In genomic region chr5:139662617-139663016, GRCh38 we compare ENCODE assay signal across 11 cellular contexts. TPM values are rescaled to one million over a fixed set of nuclear protein-coding genes. Genes with fewer than 3 reads are reported as not detected.
A peak's percentile ranks its signal among the peaks of the same experiment; 100 is the strongest.
DNase-seq lines count a peak whose midpoint lies in the region; ATAC-seq, FAIRE-seq and TF ChIP-seq lines count a peak whose summit lies in the region.
"Had no signal": no experiment of that assay in that cellular context is flagged by ENCODE, and none has a peak within 500 bp of the region (broad histone marks: within the 10 kb centered on the region; RNA-seq: fewer than 3 reads in every experiment).

No MANE protein-coding gene starts in this region.

- H2AFZ ChIP-seq in K562 (ENCODE audit: low read depth, low read length): no peak overlapping the region

- TF ChIP-seq POLR2A in heart left ventricle (IDR thresholded peaks at IDR 0.05): no peak
- no peak for TF ChIP-seq POLR2A in K562 (conservative IDR thresholded peaks at IDR 0.05)
- TF ChIP-seq POLR2A in uterus (IDR thresholded peaks at IDR 0.05): no peak

- H3K27ac Mint-ChIP-seq in natural killer cell treated with Interleukin-12 subunit alpha and Interleukin-12 subunit beta and Interleukin-15 and Interleukin-18, amount 100 ng/mL, for 72 hours: peak overlapping the region; percentile 76 to 92
- H3K27ac Mint-ChIP-seq: activated naive CD4-positive, alpha-beta T cell treated with anti-CD3 and anti-CD28 coated beads for 36 hours had no signal

- TF ChIP-seq CTCF in heart left ventricle (IDR thresholded peaks at IDR 0.05) (no peak), K562 (IDR thresholded peaks at IDR 0.05 in 2 of 3, conservative IDR thresholded peaks at IDR 0.05 in 1 of 3; ENCODE audit: insufficient read depth in 2 of 3, low read depth in 1 of 3, low read length in 3 of 3) (no peak), uterus (IDR thresholded peaks at IDR 0.05) (no peak)

- peak overlapping the region in 10 of 12 donors; percentile 82 to 98 (median 93) for H3K27ac ChIP-seq in heart left ventricle
- H3K27ac ChIP-seq in K562 (ENCODE audit: extremely low read depth, low read depth, low read length): peak overlapping the region; percentile 49; the same call in 2 of the 3 replicates
- peak overlapping the region; percentile 79 to 88 for H3K27ac ChIP-seq in uterus

- H3K9me3 Mint-ChIP-seq in natural killer cell treated with Interleukin-12 subunit alpha and Interleukin-12 subunit beta and Interleukin-15 and Interleukin-18, amount 100 ng/mL, for 72 hours: no peaks in the 10 kb centered on the region
- H3K9me3 Mint-ChIP-seq: activated naive CD4-positive, alpha-beta T cell treated with anti-CD3 and anti-CD28 coated beads for 36 hours had no signal

- H3K27me3 ChIP-seq in heart left ventricle: no peaks in the 10 kb centered on the region
- H3K27me3 ChIP-seq in K562 (ENCODE audit: control insufficient read depth in 2 of 2, insufficient read depth in 2 of 2, low read length in 2 of 2): no peaks in the 10 kb centered on the region
- no peaks in the 10 kb centered on the region for H3K27me3 ChIP-seq in uterus

- ATAC-seq in heart left ventricle (no peak), Right ventricle myocardium superior (ENCODE audit: poor library complexity) (no peak), K562 (no peak), esophagus mucosa (no peak), GM19397 (IDR thresholded peaks at IDR 0.05; ENCODE audit: unreplicated experiment) (no peak)
- no peak for ATAC-seq in natural killer cell treated with Interleukin-12 subunit alpha and Interleukin-12 subunit beta and Interleukin-15 and Interleukin-18, amount 100 ng/mL, for 72 hours

- H3K4me1 Mint-ChIP-seq in natural killer cell treated with Interleukin-12 subunit alpha and Interleukin-12 subunit beta and Interleukin-15 and Interleukin-18, amount 100 ng/mL, for 72 hours (ENCODE audit: low read depth in 2 of 2): peaks cover 41 to 63% of the 10 kb centered on the region in 2 donors

- H3K27me3 Mint-ChIP-seq in natural killer cell treated with Interleukin-12 subunit alpha and Interleukin-12 subunit beta and Interleukin-15 and Interleukin-18, amount 100 ng/mL, for 72 hours: no peaks in the 10 kb centered on the region

- 75 to 91% (median 81%) methylated on average over 7 to 9 of the region's 9 CpGs for whole genome bisulfite sequencing in heart left ventricle, 4 donors
- WGBS in K562 (ENCODE audit: insufficient coverage, low coverage, missing lambda C conversion rate): 72% methylated on average over 9 of the region's 9 CpGs

- CTCF ChIA-PET in K562 (lab: Yijun Ruan, JAX; ENCODE audit: low intra/inter-chr PET ratio): no interaction called here

- H3K4me1 ChIP-seq in heart left ventricle (peaks cover 26 to 100% (median 87%) of the 10 kb centered on the region in 12 donors), K562 (replicated peaks in 1 of 2; ENCODE audit: control insufficient read depth in 2 of 2, insufficient read depth in 2 of 2, low read length in 2 of 2) (peaks cover 87 to 90% of the 10 kb centered on the region in 2 experiments), uterus (peaks cover 0 to 34% of the 10 kb centered on the region in 2 donors)

- H3K4me3 ChIP-seq in heart left ventricle (no peak overlapping the region), K562 (no peak overlapping the region), uterus (no peak overlapping the region)

- FAIRE-seq in K562 (lab: Jason Lieb, UNC): no peak
- FAIRE-seq: small intestine had no signal

- H3K36me3 Mint-ChIP-seq in natural killer cell treated with Interleukin-12 subunit alpha and Interleukin-12 subunit beta and Interleukin-15 and Interleukin-18, amount 100 ng/mL, for 72 hours: no peaks in the 10 kb centered on the region

- no peak overlapping the region for H3K4me2 ChIP-seq in K562 (ENCODE audit: insufficient read depth, low read length)

- H3K36me3 ChIP-seq in heart left ventricle: peaks cover 0 to 4% (median 0%) of the 10 kb centered on the region in 9 donors
- H3K36me3 ChIP-seq in K562 (ENCODE audit: control insufficient read depth, insufficient read depth, low read length): peaks cover 59% of the 10 kb centered on the region; the same call in 2 of the 3 replicates
- H3K36me3 ChIP-seq in uterus: no peaks in the 10 kb centered on the region

- no peak for TF ChIP-seq RAD21 in K562 (CRISPR knock-in tag; conservative IDR thresholded peaks at IDR 0.05 in 1 of 2, IDR thresholded peaks at IDR 0.05 in 1 of 2)

- no TSS peak for BruUV-seq in K562 (replicated peaks; lab: Mats Ljungman, UMichigan)

- H3K9me3 ChIP-seq in heart left ventricle (no peaks in the 10 kb centered on the region), K562 (replicated peaks; ENCODE audit: control insufficient read depth, insufficient read depth, low read depth, low read length) (no peaks in the 10 kb centered on the region), uterus (no peaks in the 10 kb centered on the region)

- peaks cover 8% of the 10 kb centered on the region for H3K9me1 ChIP-seq in K562 (ENCODE audit: control insufficient read depth, insufficient read depth, low read length)

- POLR2A ChIA-PET in K562 (lab: Yijun Ruan, JAX): interaction anchor here (0.6 to 2.8 kb wide), 2 partner anchors 11 to 77 kb away, joined by 3 to 13 read pairs; no protein-coding TSS in a partner anchor

- H4K20me1 ChIP-seq in K562 (replicated peaks; ENCODE audit: control insufficient read depth, insufficient read depth, low read length): peaks cover 59% of the 10 kb centered on the region; the same call in 1 of the 2 replicates

- peak overlapping the region in 1 of 2 experiments; percentile 95; a peak in 1 of 4 replicates for H3K9ac ChIP-seq in K562 (ENCODE audit: insufficient read depth in 1 of 2, low read depth in 2 of 2, low read length in 2 of 2)

- intact Hi-C loops in heart left ventricle (cut with DNase I) (no loop called here), Right ventricle myocardium superior (cut with DNase I) (no loop called here), K562 (cut with micrococcal nuclease) (no loop called here), uterus (cut with DNase I; ENCODE audit: low total_unique reads) (no loop called here)

- peaks cover 100% of the 10 kb centered on the region for H3K79me2 ChIP-seq in K562 (ENCODE audit: control insufficient read depth, insufficient read depth, low read length)

- in situ Hi-C loops in K562 (cut with MboI): no loop called here

- H3K4me3 Mint-ChIP-seq in natural killer cell treated with Interleukin-12 subunit alpha and Interleukin-12 subunit beta and Interleukin-15 and Interleukin-18, amount 100 ng/mL, for 72 hours: peak overlapping the region; percentile 22
- H3K4me3 Mint-ChIP-seq: activated naive CD4-positive, alpha-beta T cell treated with anti-CD3 and anti-CD28 coated beads for 36 hours had no signal

- TF ChIP-seq EP300 in K562 (IDR thresholded peaks at IDR 0.05; ENCODE audit: low read length): no peak

- DNase-seq in heart left ventricle (peak in 1 of 5 donors; percentile 27), Right ventricle myocardium superior (no peak), K562 (ENCODE audit: extremely low read depth in 1 of 4, low spot score in 3 of 4) (no peak), uterus (no peak), dermis blood vessel endothelial cell (no peak)
- no peak for DNase-seq in natural killer cell treated with Interleukin-12 subunit alpha and Interleukin-12 subunit beta and Interleukin-15 and Interleukin-18, amount 100 ng/mL, for 72 hours (ENCODE audit: low spot score)
- DNase-seq: activated CD4-positive, alpha-beta T cell treated with anti-CD3 and anti-CD28 coated beads for 48 hours; activated naive CD4-positive, alpha-beta T cell treated with anti-CD3 and anti-CD28 coated beads for 36 hours; small intestine had no signal

TF ChIP-seq in K562, 482 proteins besides CTCF, POLR2A, EP300 and RAD21 (continues in another document):
- TF ChIP-seq ZNF740 (CRISPR knock-in tag; IDR thresholded peaks at IDR 0.05): 0 out of 2 replicates have a peak, but pooled peaks have one; percentile 20
- TF ChIP-seq ZNF740 (tag; IDR thresholded peaks at IDR 0.05): no peak
- no peak for TF ChIP-seq ZNF695 (CRISPR knock-in tag; IDR thresholded peaks at IDR 0.05)

RNA-seq across cellular contexts. Expression of gene CXXC5, which starts 14.5 kb away (rescaled TPM):
- total RNA-seq in heart left ventricle (10 to 100 TPM; 29.8 to 74.6 (median 36.3) TPM), Right ventricle myocardium superior (67.3 TPM), K562 (2014; rRNA removed) (121 and 123 TPM in 2 replicates), K562 (2014; rRNA removed; fragmentation: Illumina TruSeq; extraction: Trizol) (24.1 and 25.8 TPM in 2 replicates), K562 (2015; rRNA removed; fragmentation: Illumina TruSeq; extraction: Trizol) (40.6 and 45.1 TPM in 2 replicates), K562 (2021) (79.3 and 87.8 TPM in 2 replicates), uterus (10 to 100 TPM in 3 of 4 donors, 1 to 10 TPM in 1; 3.3 to 51.3 (median 35.0) TPM), esophagus mucosa (22.6 TPM), dermis blood vessel endothelial cell (29.6 and 36.1 TPM in 2 replicates)
- polyA plus RNA-seq in heart left ventricle (10 to 100 TPM; 32.8 to 44.5 TPM), K562 (2011; rRNA removed) (44.8 and 51.8 TPM in 2 replicates), K562 (2014; fragmentation: Illumina TruSeq; extraction: Trizol) (45.8 and 61.2 TPM in 2 replicates), K562 (2014; fragmentation: Nextera tagmentation; extraction: Ambion mirVana) (1 to 10 TPM; 1.9 to 4.6 TPM), K562 (2014; rRNA removed) (63.8 and 67.0 TPM in 2 replicates)
- total RNA-seq in K562 (2011; cell fraction: chromatin; rRNA removed; ENCODE audit: low replicate concordance): 44.6 and 81.0 TPM in 2 replicates
- 52.9 TPM in 2 replicates for total RNA-seq in K562 (2011; cell fraction: nucleolus; rRNA removed)
- total RNA-seq in K562 (2011; cell fraction: nucleoplasm; rRNA removed): 37.8 and 55.7 TPM in 2 replicates
- polyA plus RNA-seq in K562 (2011; cell fraction: cytosol; rRNA removed): 47.3 and 134 TPM in 2 replicates
- 34.3 and 47.7 TPM in 2 replicates for polyA plus RNA-seq in K562 (2011; cell fraction: nucleus; rRNA removed)
- 63.1 and 65.7 TPM in 2 replicates for polyA plus RNA-seq in K562 (2012)
- polyA minus RNA-seq in K562 (2011; rRNA and poly(A)+ RNA removed): 27.1 and 39.4 TPM in 2 replicates
- polyA minus RNA-seq in K562 (2011; cell fraction: cytosol; rRNA and poly(A)+ RNA removed): 47.5 and 54.4 TPM in 2 replicates
- polyA minus RNA-seq in K562 (2011; cell fraction: nucleus; rRNA and poly(A)+ RNA removed): 29.4 and 36.8 TPM in 2 replicates
- total RNA-seq in natural killer cell treated with Interleukin-12 subunit alpha and Interleukin-12 subunit beta and Interleukin-15 and Interleukin-18, amount 100 ng/mL, for 72 hours: 1 to 10 TPM; 4.7 to 9.0 TPM
